ENCODE assay signal across 23 cellular contexts in the genomic region with DNA sequence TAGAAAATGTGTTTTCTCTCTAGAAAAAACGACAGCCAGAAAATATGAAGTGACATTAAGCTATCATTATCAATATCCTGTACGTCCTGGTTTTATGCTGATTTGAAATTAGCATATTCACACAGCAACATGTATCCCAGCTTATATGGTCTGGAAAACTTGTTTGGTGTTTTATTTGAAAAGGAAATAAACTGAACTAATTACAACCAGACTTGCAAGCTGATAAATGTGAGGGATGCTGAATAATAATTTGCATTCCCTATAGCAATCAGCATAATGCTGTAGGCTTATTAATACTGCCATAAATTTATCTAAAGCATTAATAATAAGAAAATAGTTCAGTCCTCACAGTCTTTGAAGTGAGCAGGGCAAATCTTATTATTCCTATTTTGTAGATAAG.
"Had no signal": no experiment of that assay in that cellular context is flagged by ENCODE, and none has a peak within 500 bp of the region (broad histone marks: within the 10 kb centered on the region; RNA-seq: fewer than 3 reads in every experiment).

No MANE protein-coding gene starts in this region.

- H3K27ac ChIP-seq: colonic mucosa, coronary artery, epithelial cell of prostate, esophagus muscularis mucosa, esophagus squamous epithelium, foreskin keratinocyte, gastrocnemius medialis, gastroesophageal sphincter, heart left ventricle, heart right ventricle had no signal

- H3K9me3 ChIP-seq: colonic mucosa, esophagus muscularis mucosa, esophagus squamous epithelium, gastrocnemius medialis, gastroesophageal sphincter, heart left ventricle, heart right ventricle had no signal

- H3K4me3 ChIP-seq: colonic mucosa, coronary artery, esophagus muscularis mucosa, esophagus squamous epithelium, gastrocnemius medialis, gastroesophageal sphincter, heart left ventricle, heart right ventricle had no signal

- H3K36me3 ChIP-seq: colonic mucosa, esophagus squamous epithelium, gastrocnemius medialis, gastroesophageal sphincter had no signal

- DNase-seq: colonic mucosa; cortex of kidney; dermis blood vessel endothelial cell; dorsolateral prefrontal cortex; effector CD4-positive, alpha-beta T cell; effector CD8-positive, alpha-beta T cell; effector memory CD4-positive, alpha-beta T cell; effector memory CD8-positive, alpha-beta T cell; endodermal cell; erythroblast; esophagus squamous epithelium; foreskin fibroblast; foreskin keratinocyte; foreskin melanocyte; gastrocnemius medialis; glutamatergic neuron; head of caudate nucleus; heart left ventricle; heart right ventricle had no signal
